Comparison of ENCODE assay signal across 10 cellular contexts in the genomic region with DNA sequence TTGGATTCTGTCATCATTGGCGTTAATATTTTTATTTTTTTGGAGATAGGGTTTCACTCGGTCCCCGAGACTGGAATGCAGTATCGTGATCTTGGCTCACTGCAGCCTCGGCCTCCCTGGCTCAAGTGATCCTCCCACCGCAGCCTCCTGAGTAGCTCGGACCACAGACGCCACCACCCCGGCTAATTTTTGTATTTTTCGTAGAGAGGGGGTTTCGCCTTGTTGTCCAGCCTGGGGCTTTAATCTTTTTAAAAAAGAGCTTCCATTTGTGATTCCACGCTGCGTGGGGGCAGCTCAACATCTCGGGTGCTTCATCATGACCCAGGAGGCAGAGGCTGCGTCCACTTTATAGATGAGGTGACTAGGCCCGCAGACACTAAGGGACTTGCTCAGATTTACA. TPM values are rescaled to one million over a fixed set of nuclear protein-coding genes. Genes with fewer than 3 reads are reported as not detected.
DNase-seq lines count a peak whose midpoint lies in the region; ATAC-seq and TF ChIP-seq lines count a peak whose summit lies in the region.
"Had no signal": no experiment of that assay in that cellular context is flagged by ENCODE, and none has a peak within 500 bp of the region (broad histone marks: within the 10 kb centered on the region; RNA-seq: fewer than 3 reads in every experiment).

No MANE protein-coding gene starts in this region.

- H3K4me1 ChIP-seq in SJSA1 (replicated peaks), result peaks cover 20% of the 10 kb centered on the region
- H3K4me1 ChIP-seq in esophagus squamous epithelium, result peaks cover 20 to 62% (median 40%) of the 10 kb centered on the region in 3 donors

- TF ChIP-seq CTCF in GM12865 (IDR thresholded peaks at IDR 0.05; ENCODE audit: insufficient read depth, low read depth, low read length, missing control alignments), result no peak
- TF ChIP-seq CTCF in esophagus squamous epithelium (IDR thresholded peaks at IDR 0.05), result no peak
- TF ChIP-seq CTCF in retinal pigment epithelial cell (conservative IDR thresholded peaks at IDR 0.05; ENCODE audit: low read depth, low read length), result no peak

- TF ChIP-seq POLR2A in esophagus squamous epithelium (IDR thresholded peaks at IDR 0.05), result no peak

- H3K27ac ChIP-seq in SJSA1 (0 out of 2 replicates have a peak overlapping the region, but pooled peaks have one; percentile 93), esophagus squamous epithelium (peak overlapping the region in 3 of 4 donors; percentile 98 to 100 (median 99))

- ATAC-seq in HG03139 (IDR thresholded peaks at IDR 0.05; ENCODE audit: unreplicated experiment), result no peak
- no peak for ATAC-seq in GM21717 (IDR thresholded peaks at IDR 0.05; ENCODE audit: unreplicated experiment)

- H3K9me3 ChIP-seq in SJSA1 (replicated peaks) (peaks cover 5% of the 10 kb centered on the region; the same call in 1 of the 2 replicates), esophagus squamous epithelium (no peaks in the 10 kb centered on the region)
- H3K9me3 ChIP-seq: ovary had no signal

- H3K27me3 ChIP-seq in SJSA1 (replicated peaks), result no peaks in the 10 kb centered on the region
- H3K27me3 ChIP-seq in esophagus squamous epithelium, result no peaks in the 10 kb centered on the region
- H3K27me3 ChIP-seq: ovary had no signal

- peaks cover 61% of the 10 kb centered on the region for H3K36me3 ChIP-seq in SJSA1
- H3K36me3 ChIP-seq in esophagus squamous epithelium, result peaks cover 0 to 26% (median 0%) of the 10 kb centered on the region in 3 donors
- H3K36me3 ChIP-seq: ovary had no signal

- H3K4me3 ChIP-seq in GM12865 (ENCODE audit: low read depth, low read length) (peak overlapping the region; percentile 93), SJSA1 (peak overlapping the region; percentile 96), esophagus squamous epithelium (peak overlapping the region in 2 of 4 donors; percentile 95 to 99), retinal pigment epithelial cell (ENCODE audit: low read length) (peak overlapping the region; percentile 73)

- intact Hi-C loops in esophagus squamous epithelium (cut with DNase I), result no loop called here

- no peak for DNase-seq in GM12865 (ENCODE audit: low read depth)
- DNase-seq in SJSA1 (ENCODE audit: low read depth in 1 of 2, low spot score in 2 of 2), result no peak
- no peak for DNase-seq in esophagus squamous epithelium (lab: John Stamatoyannopoulos, UW)
- no peak for DNase-seq in retinal pigment epithelial cell (ENCODE audit: low read depth)
- DNase-seq in pons (ENCODE audit: low spot score), result no peak
- no peak for DNase-seq in DMS 273 treated with DMSO at 0.1 percent for 48 hours (lab: John Stamatoyannopoulos, UW)

- 87 to 92% methylated on average over 16 of the region's 16 CpGs for WGBS in esophagus squamous epithelium, 2 donors

RNA-seq across cellular contexts. Expression of a gene that starts 1.5 kb away (rescaled TPM):
- total RNA-seq in SJSA1 (2014; rRNA removed; shearing (Covaris generic)), result 12.8 and 21.7 TPM in 2 replicates
- total RNA-seq in esophagus squamous epithelium, result 10 to 100 TPM; 13.8 to 19.9 (median 14.1) TPM

RNA-seq across cellular contexts. Expression of a gene that starts 16.4 kb away (rescaled TPM):
- total RNA-seq in SJSA1 (2014; rRNA removed; shearing (Covaris generic)), result not detected in 2 replicates
- not detected for total RNA-seq in esophagus squamous epithelium
- total RNA-seq: ovary, ureter had no signal
